ENCODE assay signal across 8 cellular contexts in genomic region chr6:152094992-152095592, GRCh38.
DNase-seq lines count a peak whose midpoint lies in the region; ATAC-seq and TF ChIP-seq lines count a peak whose summit lies in the region.

No MANE protein-coding gene starts in this region.

- TF ChIP-seq CTCF in AG09309 (IDR thresholded peaks at IDR 0.05; ENCODE audit: control insufficient read depth, insufficient read depth, low read depth, low read length, missing control alignments) (no peak), ascending aorta (IDR thresholded peaks at IDR 0.05) (no peak), transverse colon (IDR thresholded peaks at IDR 0.05) (no peak)

- peak overlapping the region; percentile 75 to 87 for H3K27ac ChIP-seq in ascending aorta
- peak overlapping the region in 2 of 4 donors; percentile 26 to 34 for H3K27ac ChIP-seq in transverse colon

- H3K4me3 ChIP-seq in AG09309 (ENCODE audit: control insufficient read depth, low read depth, low read length) (no peak overlapping the region), ascending aorta (no peak overlapping the region), transverse colon (no peak overlapping the region)

- no peaks in the 10 kb centered on the region for H3K27me3 ChIP-seq in ascending aorta
- H3K27me3 ChIP-seq in transverse colon = no peaks in the 10 kb centered on the region

- H3K36me3 ChIP-seq in ascending aorta = no peaks in the 10 kb centered on the region
- H3K36me3 ChIP-seq in transverse colon = no peaks in the 10 kb centered on the region

- H3K9me3 ChIP-seq in ascending aorta = no peaks in the 10 kb centered on the region
- H3K9me3 ChIP-seq in transverse colon = no peaks in the 10 kb centered on the region

- TF ChIP-seq EP300 in transverse colon (IDR thresholded peaks at IDR 0.05; ENCODE audit: low read depth) = no peak

- TF ChIP-seq POLR2A in transverse colon (IDR thresholded peaks at IDR 0.05) = no peak

- intact Hi-C loops in ascending aorta (cut with DNase I) (no loop called here), transverse colon (cut with DNase I; ENCODE audit: low total_unique reads) (no loop called here)

- peaks cover 2 to 26% of the 10 kb centered on the region in 2 donors for H3K4me1 ChIP-seq in ascending aorta
- H3K4me1 ChIP-seq in transverse colon = peaks cover 0 to 7% (median 0%) of the 10 kb centered on the region in 4 donors

- ATAC-seq in HG02884 (IDR thresholded peaks at IDR 0.05; ENCODE audit: unreplicated experiment) (no peak), GM19035 (IDR thresholded peaks at IDR 0.05; ENCODE audit: unreplicated experiment) (no peak)

- 56 to 100% methylated on average over 1 to 3 of the region's 3 CpGs for WGBS in transverse colon (ENCODE audit: low coverage in 1 of 2), 2 donors

- in situ Hi-C loops in transverse colon (cut with MboI; ENCODE audit: low pct_ligation_motif_present in 1 of 4, low pct_unique_long_range_greater_than_20kb in 1 of 4, low sequenced_read_pairs in 3 of 4) = no loop called here

- DNase-seq in AG09309 (ENCODE audit: low read depth) = peak; percentile 99
- peak; percentile 99 for DNase-seq in HT1080 (ENCODE audit: low read depth)
- peak; percentile 83 to 94 for DNase-seq in ascending aorta (ENCODE audit: low spot score in 2 of 2)
- peak; percentile 100 for DNase-seq in iris pigment epithelial cell (ENCODE audit: low read depth)
- peak; percentile 53 for DNase-seq in transverse colon
- DNase-seq in cerebellar nuclear complex (lab: John Stamatoyannopoulos, UW) = no peak

Comparison
In these comparisons a context has a peak if more than half of its experiments do, and no peak if none do; other contexts are left out.
1. DNase-seq: peak in AG09309 (single experiment), HT1080 (single experiment), ascending aorta (2 of 2), iris pigment epithelial cell (single experiment) and transverse colon (single experiment); none in cerebellar nuclear complex (0 of 2).